Comparison of ENCODE assay signal across 29 cellular contexts in genomic region chr12:22573181-22573580, GRCh38.
"Had no signal": no experiment of that assay in that cellular context is flagged by ENCODE, and none has a peak within 500 bp of the region (broad histone marks: within the 10 kb centered on the region; RNA-seq: fewer than 3 reads in every experiment).

No MANE protein-coding gene starts in this region.

- H3K36me3 ChIP-seq: breast epithelium, gastroesophageal sphincter, heart left ventricle, left lung, lower lobe of right lung, neural progenitor cell, right atrium auricular region, stomach, tibial artery had no signal

- DNase-seq: activated CD4-positive, alpha-beta T cell treated with anti-CD3 and anti-CD28 coated beads for 36 hours; activated CD4-positive, CD25-positive, alpha-beta regulatory T cell; activated CD8-positive, alpha-beta memory T cell treated with anti-CD3 and anti-CD28 coated beads, Interleukin-2, amount 10 ng/mL, durations not matched to agents 7 days and 5 days; activated CD8-positive, alpha-beta T cell treated with anti-CD3 and anti-CD28 coated beads, Interleukin-2, amount 10 ng/mL, durations not matched to agents 7 days and 5 days; activated naive CD4-positive, alpha-beta T cell; activated T-cell treated with anti-CD3 and anti-CD28 coated beads for 4 hours; activated T-cell treated with anti-CD3 and anti-CD28 coated beads, Interleukin-2, amount 50 U/mL, for 72 hours; central memory CD4-positive, alpha-beta T cell; heart left ventricle; kidney glomerular epithelial cell; left lung; lower lobe of right lung; mesenchymal stem cell; natural killer cell; occipital lobe; psoas muscle; stimulated activated CD4-positive, alpha-beta T cell treated with anti-CD3 and anti-CD28 coated beads, Interleukin-15, amount 100 ng/mL, for 24 hours; stimulated activated CD4-positive, alpha-beta T cell treated with anti-CD3 and anti-CD28 coated beads, Interleukin-2, amount 100 ng/mL, for 24 hours; stimulated activated naive B cell treated with anti-CD40 and anti-IgM and Interleukin-4, amounts not matched to agents 10 μg/mL and 1 μg/mL and 100 μg/mL, for 72 hours; stomach; tibial artery had no signal

- ATAC-seq: activated CD4-positive, alpha-beta T cell treated with anti-CD3 and anti-CD28 coated beads for 36 hours; activated CD8-positive, alpha-beta memory T cell treated with anti-CD3 and anti-CD28 coated beads, Interleukin-2, amount 10 ng/mL, durations not matched to agents 7 days and 5 days; activated CD8-positive, alpha-beta T cell treated with anti-CD3 and anti-CD28 coated beads, Interleukin-2, amount 10 ng/mL, durations not matched to agents 7 days and 5 days; activated naive CD4-positive, alpha-beta T cell treated with anti-CD3 and anti-CD28 coated beads, Interleukin-2, amount 50 U/mL, for 72 hours; activated T-cell treated with anti-CD3 and anti-CD28 coated beads, Interleukin-2, amount 50 U/mL, for 72 hours; gastroesophageal sphincter; heart left ventricle; left lung; lower lobe of right lung; natural killer cell; psoas muscle; stimulated activated naive B cell treated with anti-CD40 and anti-IgM and Interleukin-4, amounts not matched to agents 10 μg/mL and 1 μg/mL and 100 μg/mL, for 72 hours had no signal

- FAIRE-seq: endothelial cell of umbilical vein had no signal

- H3K27me3 ChIP-seq: breast epithelium, gastroesophageal sphincter, heart left ventricle, left lung, neural progenitor cell, right atrium auricular region, stomach, tibial artery had no signal

- H3K9me3 ChIP-seq: gastroesophageal sphincter, left lung, lower lobe of right lung, psoas muscle, right atrium auricular region, stomach had no signal

- H3K27ac ChIP-seq: breast epithelium, gastroesophageal sphincter, heart left ventricle, left lung, lower lobe of right lung, neural progenitor cell, parathyroid adenoma, psoas muscle, right atrium auricular region, stomach, tibial artery had no signal

- H3K4me3 ChIP-seq: breast epithelium, gastroesophageal sphincter, heart left ventricle, left lung, lower lobe of right lung, neural progenitor cell, psoas muscle, right atrium auricular region, smooth muscle cell, stomach, tibial artery had no signal

- H3K4me1 ChIP-seq: breast epithelium, gastroesophageal sphincter, heart left ventricle, left lung, lower lobe of right lung, neural progenitor cell, parathyroid adenoma, psoas muscle, right atrium auricular region, stomach, tibial artery had no signal
